In the genomic region with DNA sequence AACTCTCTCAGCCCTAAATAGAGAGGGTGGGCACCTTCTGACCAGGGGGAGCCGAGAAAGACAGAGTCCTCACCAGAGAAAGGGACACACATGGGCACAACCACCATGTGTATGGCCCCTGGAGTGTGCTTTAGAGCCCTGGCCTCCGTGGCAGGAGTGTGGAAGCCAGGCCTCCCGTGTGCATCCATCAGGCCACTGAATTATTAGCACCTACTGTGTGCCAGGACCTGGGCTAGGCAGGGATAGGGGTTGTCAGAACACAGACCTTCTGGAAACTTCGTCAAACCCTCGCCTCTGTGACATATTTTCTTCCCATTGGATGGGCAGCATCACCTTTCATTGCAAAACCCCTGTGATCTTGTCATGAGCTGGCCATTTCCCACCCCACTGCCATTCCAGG, we compare ENCODE assay signal across 9 cellular contexts.
DNase-seq lines count a peak whose midpoint lies in the region; ATAC-seq and TF ChIP-seq lines count a peak whose summit lies in the region.
"Had no signal": no experiment of that assay in that cellular context is flagged by ENCODE, and none has a peak within 500 bp of the region (broad histone marks: within the 10 kb centered on the region; RNA-seq: fewer than 3 reads in every experiment).

No MANE protein-coding gene starts in this region.

- DNase-seq in heart left ventricle (no peak), Right ventricle myocardium superior (no peak), type B pancreatic cell (ENCODE audit: extremely low spot score, unreplicated experiment) (no peak), DMS79 treated with DMSO at 0.1 percent for 48 hours (lab: John Stamatoyannopoulos, UW) (no peak), MV-4-11 (lab: John Stamatoyannopoulos, UW) (no peak)
- DNase-seq in naive thymus-derived CD8-positive, alpha-beta T cell = no peak
- DNase-seq: NCI-H1436 had no signal

- H3K36me3 ChIP-seq in heart left ventricle = peaks cover 0 to 19% (median 10%) of the 10 kb centered on the region in 9 donors

- H3K4me1 ChIP-seq in heart left ventricle = peaks cover 67 to 100% (median 98%) of the 10 kb centered on the region in 12 donors

- H3K4me3 Mint-ChIP-seq in naive thymus-derived CD8-positive, alpha-beta T cell = peak overlapping the region in 8 of 10 donors; percentile 37 to 80 (median 60)
- no peak overlapping the region for H3K4me3 Mint-ChIP-seq in type B pancreatic cell

- H3K36me3 Mint-ChIP-seq in naive thymus-derived CD8-positive, alpha-beta T cell = no peaks in the 10 kb centered on the region
- H3K36me3 Mint-ChIP-seq in type B pancreatic cell = peaks cover 4% of the 10 kb centered on the region

- intact Hi-C loops in heart left ventricle (cut with DNase I) (loop anchor here in 3 of 10 donors (5.0 kb wide), 2 partner anchors 45 to 75 kb away; no protein-coding TSS in a partner anchor), Right ventricle myocardium superior (cut with DNase I) (loop anchor here (5.0 kb wide), 1 partner anchor 75 kb away; no protein-coding TSS in a partner anchor)

- no peaks in the 10 kb centered on the region for H3K9me3 ChIP-seq in heart left ventricle

- 80 to 87% (median 85%) methylated on average over 5 of the region's 5 CpGs for WGBS in heart left ventricle, 4 donors

- H3K4me3 ChIP-seq in heart left ventricle = no peak overlapping the region

- ATAC-seq in heart left ventricle (no peak), Right ventricle myocardium superior (ENCODE audit: poor library complexity) (no peak), HG03175 (IDR thresholded peaks at IDR 0.05; ENCODE audit: unreplicated experiment) (no peak)
- ATAC-seq in naive thymus-derived CD8-positive, alpha-beta T cell = no peak

- H3K4me1 Mint-ChIP-seq in naive thymus-derived CD8-positive, alpha-beta T cell = peaks cover 44 to 89% (median 88%) of the 10 kb centered on the region in 4 donors
- H3K4me1 Mint-ChIP-seq in type B pancreatic cell (ENCODE audit: unreplicated experiment) = peaks cover 29% of the 10 kb centered on the region

- TF ChIP-seq POLR2A in heart left ventricle (IDR thresholded peaks at IDR 0.05) = no peak

- peak overlapping the region; percentile 49 to 93 (median 88) for H3K27ac Mint-ChIP-seq in naive thymus-derived CD8-positive, alpha-beta T cell
- peak overlapping the region; percentile 50 for H3K27ac Mint-ChIP-seq in type B pancreatic cell

- H3K27me3 Mint-ChIP-seq in naive thymus-derived CD8-positive, alpha-beta T cell = no peaks in the 10 kb centered on the region
- no peaks in the 10 kb centered on the region for H3K27me3 Mint-ChIP-seq in type B pancreatic cell

- peak overlapping the region; percentile 88 to 98 (median 94) for H3K27ac ChIP-seq in heart left ventricle
- H3K27ac ChIP-seq in cingulate gyrus (ENCODE audit: low read depth, low read length) = peak overlapping the region; percentile 83

- TF ChIP-seq CTCF in heart left ventricle (IDR thresholded peaks at IDR 0.05) (no peak), type B pancreatic cell (conservative IDR thresholded peaks at IDR 0.05) (no peak)

- no peaks in the 10 kb centered on the region for H3K9me3 Mint-ChIP-seq in naive thymus-derived CD8-positive, alpha-beta T cell
- H3K9me3 Mint-ChIP-seq in type B pancreatic cell = no peaks in the 10 kb centered on the region

- no peaks in the 10 kb centered on the region for H3K27me3 ChIP-seq in heart left ventricle

- POLR2A ChIA-PET in naive thymus-derived CD8-positive, alpha-beta T cell (lab: Charles Lee) = interaction anchor here (0.6 to 3.4 kb wide), 2 partner anchors 10 to 1310 kb away, joined by 3 to 13 read pairs; no protein-coding TSS in a partner anchor
